8 cellular contexts compared by ENCODE assay signal in the genomic region with DNA sequence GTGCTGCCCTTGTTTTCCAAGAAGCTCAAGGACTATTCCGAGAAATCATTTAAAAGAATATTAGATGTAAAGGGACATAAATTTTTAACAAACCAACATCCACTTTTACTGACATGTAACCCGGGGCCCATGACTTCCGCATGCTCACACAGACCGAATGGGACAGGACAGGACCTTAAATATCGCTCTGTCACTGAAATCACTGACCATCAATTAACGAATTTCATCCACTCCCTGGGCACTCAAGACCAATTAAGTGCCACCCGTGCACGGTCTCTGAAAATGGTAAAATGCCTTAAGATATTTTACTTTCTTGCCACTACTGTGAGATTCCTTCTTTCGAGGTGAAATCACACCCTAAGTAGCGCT. TPM values are rescaled to one million over a fixed set of nuclear protein-coding genes. Genes with fewer than 3 reads are reported as not detected.
DNase-seq lines count a peak whose midpoint lies in the region; ATAC-seq and TF ChIP-seq lines count a peak whose summit lies in the region.

No MANE protein-coding gene starts in this region.

- no peaks in the 10 kb centered on the region for H3K27me3 Mint-ChIP-seq in CD4-positive, alpha-beta T cell

- peak overlapping the region; percentile 83 for H3K9ac ChIP-seq in HUES48 (ENCODE audit: low read depth, low read length)
- H3K9ac ChIP-seq in muscle layer of colon (ENCODE audit: low read length), result peak overlapping the region; percentile 90

- no peak for DNase-seq in CD4-positive, alpha-beta T cell
- no peak for DNase-seq in NCI-H2029 (lab: John Stamatoyannopoulos, UW)
- DNase-seq in AG20443 (ENCODE audit: low spot score), result no peak
- DNase-seq in activated CD4-positive, alpha-beta T cell treated with anti-CD3 and anti-CD28 coated beads for 1 hour, result no peak

- H3K36me3 ChIP-seq in HUES48 (ENCODE audit: control insufficient read depth, insufficient read depth, low read length) (peaks cover 7% of the 10 kb centered on the region), muscle layer of colon (ENCODE audit: insufficient read depth, low read length) (peaks cover 9% of the 10 kb centered on the region)

- peak; percentile 17 for ATAC-seq in CD4-positive, alpha-beta T cell (ENCODE audit: poor library complexity)
- ATAC-seq in GM21390 (IDR thresholded peaks at IDR 0.05; ENCODE audit: unreplicated experiment), result peak; percentile 39

- peak overlapping the region; percentile 85 for H3K4me3 ChIP-seq in HUES48 (ENCODE audit: low read depth, low read length)
- H3K4me3 ChIP-seq in muscle layer of colon (ENCODE audit: low read depth in 1 of 2, low read length in 2 of 2), result peak overlapping the region; percentile 75 to 91

- POLR2A ChIA-PET in CD4-positive, alpha-beta T cell (lab: Charles Lee), result no interaction called here

- H3K27me3 ChIP-seq in CD4-positive, alpha-beta T cell (ENCODE audit: control insufficient read depth, insufficient read depth, low read length), result no peaks in the 10 kb centered on the region
- H3K27me3 ChIP-seq in HUES48 (ENCODE audit: control insufficient read depth, insufficient read depth, low read length) (no peaks in the 10 kb centered on the region), muscle layer of colon (ENCODE audit: control insufficient read depth in 1 of 2, insufficient read depth in 2 of 2, low read length in 2 of 2) (no peaks in the 10 kb centered on the region)

- H3K9me3 ChIP-seq in CD4-positive, alpha-beta T cell (ENCODE audit: control insufficient read depth, low read length), result no peaks in the 10 kb centered on the region
- no peaks in the 10 kb centered on the region for H3K9me3 ChIP-seq in HUES48 (ENCODE audit: control insufficient read depth, insufficient read depth, low read length)
- H3K9me3 ChIP-seq in muscle layer of colon (ENCODE audit: low read length), result no peaks in the 10 kb centered on the region

- CTCF ChIA-PET in CD4-positive, alpha-beta T cell (lab: Charles Lee), result no interaction called here

- intact Hi-C loops in CD4-positive, alpha-beta T cell (cut with DNase I, micrococcal nuclease), result loop anchor here in 1 of 2 experiments (10.0 kb wide), 1 partner anchor 307 kb away; a partner anchor contains a TSS

- H3K27ac Mint-ChIP-seq in CD4-positive, alpha-beta T cell, result peak overlapping the region; percentile 85

- peaks cover 16% of the 10 kb centered on the region; the same call in 1 of the 2 replicates for H3K4me1 ChIP-seq in HUES48 (ENCODE audit: control insufficient read depth, insufficient read depth, low read length)
- peaks cover 12% of the 10 kb centered on the region for H3K4me1 ChIP-seq in muscle layer of colon (ENCODE audit: insufficient read depth, low read length)

- H3K4me3 Mint-ChIP-seq in CD4-positive, alpha-beta T cell, result peak overlapping the region; percentile 96

- no peak overlapping the region for H3K27ac ChIP-seq in CD4-positive, alpha-beta T cell (ENCODE audit: low read depth, low read length)
- H3K27ac ChIP-seq in HUES48 (ENCODE audit: low read depth, low read length) (peak overlapping the region; percentile 80), cingulate gyrus (ENCODE audit: low read depth, low read length) (peak overlapping the region; percentile 91), muscle layer of colon (ENCODE audit: low read depth, low read length) (peak overlapping the region; percentile 50)

- no peak for TF ChIP-seq CTCF in CD4-positive, alpha-beta T cell (IDR thresholded peaks at IDR 0.05)

- H3K9me3 Mint-ChIP-seq in CD4-positive, alpha-beta T cell, result no peaks in the 10 kb centered on the region

- peaks cover 4% of the 10 kb centered on the region for H3K36me3 Mint-ChIP-seq in CD4-positive, alpha-beta T cell (ENCODE audit: low read depth)

- peaks cover 26% of the 10 kb centered on the region for H3K4me1 Mint-ChIP-seq in CD4-positive, alpha-beta T cell (ENCODE audit: low read depth)

RNA-seq across cellular contexts. Expression of a gene that starts 0.5 kb away (rescaled TPM):
- total RNA-seq in CD4-positive, alpha-beta T cell, result 1 to 10 TPM; 1.0 to 1.4 TPM
